In the genomic region with DNA sequence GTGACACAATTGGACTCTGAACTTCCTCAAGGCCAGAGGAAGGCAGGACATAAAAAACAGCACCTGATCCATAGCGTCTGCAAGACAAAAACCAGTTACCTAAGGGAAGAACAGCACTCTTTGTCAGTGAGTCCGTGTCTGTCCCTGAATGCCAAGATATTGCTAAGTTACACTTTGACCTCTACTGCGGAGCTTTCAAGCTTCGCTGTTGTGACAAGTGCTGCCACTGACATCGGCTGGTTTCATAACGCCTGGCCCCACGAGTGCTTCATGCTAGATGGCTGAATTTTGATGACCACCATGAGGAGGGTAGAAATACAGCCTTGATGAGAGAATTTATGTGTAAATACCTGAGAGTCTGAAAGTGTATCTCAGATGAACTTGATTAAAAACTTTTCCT, we compare ENCODE assay signal across 13 cellular contexts. TPM values are rescaled to one million over a fixed set of nuclear protein-coding genes. Genes with fewer than 3 reads are reported as not detected.
A peak's percentile ranks its signal among the peaks of the same experiment; 100 is the strongest.
DNase-seq lines count a peak whose midpoint lies in the region; ATAC-seq and TF ChIP-seq lines count a peak whose summit lies in the region.
"Had no signal": no experiment of that assay in that cellular context is flagged by ENCODE, and none has a peak within 500 bp of the region (broad histone marks: within the 10 kb centered on the region; RNA-seq: fewer than 3 reads in every experiment).

No MANE protein-coding gene starts in this region.

- no peak overlapping the region for H2AFZ ChIP-seq in H9 (ENCODE audit: low read length)
- H2AFZ ChIP-seq in hepatocyte: no peak overlapping the region

- WGBS in H9 (ENCODE audit: extremely low coverage, insufficient read length, low lambda C conversion rate): no CpG with 5 or more reads among the region's 7 CpGs
- WGBS in hepatocyte (ENCODE audit: low lambda C conversion rate, missing lambda C conversion rate): 58% methylated on average over 7 of the region's 7 CpGs
- WGBS in right lobe of liver (ENCODE audit: insufficient coverage, low coverage, low lambda C conversion rate, missing lambda C conversion rate): 46% methylated on average over 7 of the region's 7 CpGs
- 86 to 90% methylated on average over 7 of the region's 7 CpGs for WGBS in upper lobe of left lung, 2 donors

- H4K91ac ChIP-seq in H9 (ENCODE audit: insufficient read length, low read depth, low read length): no peak overlapping the region

- intact Hi-C loops in right lobe of liver (cut with DNase I): no loop called here

- H3K4me1 Mint-ChIP-seq in H9: peaks cover 25 to 36% of the 10 kb centered on the region in 2 experiments

- H3K27me3 ChIP-seq in H9 (ENCODE audit: insufficient read depth, low read length) (no peaks in the 10 kb centered on the region), hepatocyte (no peaks in the 10 kb centered on the region), right lobe of liver (no peaks in the 10 kb centered on the region), upper lobe of left lung (no peaks in the 10 kb centered on the region), BE2C (no peaks in the 10 kb centered on the region)

- H4K8ac ChIP-seq in H9 (replicated peaks; ENCODE audit: insufficient read length, low read depth, low read length): no peak overlapping the region

- H2BK20ac ChIP-seq in H9 (ENCODE audit: low read depth, low read length, poor library complexity, severe bottlenecking): no peak overlapping the region

- H4K20me1 ChIP-seq in H9 (ENCODE audit: control insufficient read depth, insufficient read depth, insufficient read length) (no peaks in the 10 kb centered on the region), hepatocyte (ENCODE audit: insufficient read depth, poor library complexity, severe bottlenecking) (no peaks in the 10 kb centered on the region)

- H3K9me2 ChIP-seq in hepatocyte (replicated peaks; ENCODE audit: insufficient read depth): no peaks in the 10 kb centered on the region

- ATAC-seq in right lobe of liver (peak; percentile 91 to 99 (median 98)), upper lobe of left lung (ENCODE audit: low FRiP score in 2 of 2) (no peak), GM21786 (IDR thresholded peaks at IDR 0.05; ENCODE audit: unreplicated experiment) (no peak), GM18498 (IDR thresholded peaks at IDR 0.05; ENCODE audit: unreplicated experiment) (no peak)

- H3K27ac Mint-ChIP-seq in H9: no peak overlapping the region
- H3K27ac Mint-ChIP-seq: CD4-positive, alpha-beta T cell had no signal

- H3K36me3 ChIP-seq in hepatocyte (replicated peaks; ENCODE audit: insufficient read depth, low read depth): no peaks in the 10 kb centered on the region
- H3K36me3 ChIP-seq in right lobe of liver: no peaks in the 10 kb centered on the region
- no peaks in the 10 kb centered on the region for H3K36me3 ChIP-seq in upper lobe of left lung
- H3K36me3 ChIP-seq in BE2C: no peaks in the 10 kb centered on the region

- no peak overlapping the region for H3K9ac ChIP-seq in H9 (ENCODE audit: extremely low read depth, insufficient read length, low read length)

- H3K27ac ChIP-seq in H9 (ENCODE audit: insufficient read length, low read depth, low read length): no peak overlapping the region
- no peak overlapping the region for H3K27ac ChIP-seq in hepatocyte
- H3K27ac ChIP-seq in right lobe of liver: no peak overlapping the region
- no peak overlapping the region for H3K27ac ChIP-seq in upper lobe of left lung

- peaks cover 9% of the 10 kb centered on the region; the same call in 1 of the 2 replicates for H3K4me1 ChIP-seq in H9 (ENCODE audit: insufficient read depth, low read length)
- no peaks in the 10 kb centered on the region for H3K4me1 ChIP-seq in hepatocyte (ENCODE audit: insufficient read depth)
- H3K4me1 ChIP-seq in right lobe of liver: peaks cover 0 to 5% (median 0%) of the 10 kb centered on the region in 4 donors
- H3K4me1 ChIP-seq in upper lobe of left lung: no peaks in the 10 kb centered on the region
- H3K4me1 ChIP-seq in BE2C: peaks cover 5% of the 10 kb centered on the region

- no peaks in the 10 kb centered on the region for H3K9me3 Mint-ChIP-seq in H9
- H3K9me3 Mint-ChIP-seq: CD4-positive, alpha-beta T cell had no signal

- DNase-seq in H9 (no peak), hepatocyte (ENCODE audit: low spot score) (peak; percentile 35), right lobe of liver (peak; percentile 37 to 70 (median 70)), upper lobe of left lung (no peak), BE2C (no peak)
- DNase-seq: ACHN; C1 segment of cervical spinal cord; CD4-positive, alpha-beta T cell; DMS79; Karpas-422 had no signal

- H3K4me3 ChIP-seq in hepatocyte: no peak overlapping the region
- H3K4me3 ChIP-seq in right lobe of liver: no peak overlapping the region
- H3K4me3 ChIP-seq in upper lobe of left lung: no peak overlapping the region
- H3K4me3 ChIP-seq in BE2C (ENCODE audit: low read depth, low read length): no peak overlapping the region

- no peak for TF ChIP-seq EP300 in upper lobe of left lung (IDR thresholded peaks at IDR 0.05)

- TF ChIP-seq CTCF in H9 (conservative IDR thresholded peaks at IDR 0.05) (no peak), hepatocyte (IDR thresholded peaks at IDR 0.05; ENCODE audit: poor library complexity) (no peak), right lobe of liver (IDR thresholded peaks at IDR 0.05) (no peak), upper lobe of left lung (IDR thresholded peaks at IDR 0.05) (no peak), BE2C (IDR thresholded peaks at IDR 0.05; ENCODE audit: low read depth, low read length) (no peak)

- no peak for TF ChIP-seq POLR2A in right lobe of liver (IDR thresholded peaks at IDR 0.05)
- TF ChIP-seq POLR2A in upper lobe of left lung (IDR thresholded peaks at IDR 0.05): no peak

- H3K18ac ChIP-seq in H9 (ENCODE audit: insufficient read length, low read depth, low read length): no peak overlapping the region

- no peak overlapping the region for H2BK15ac ChIP-seq in H9 (ENCODE audit: low read depth, low read length)

- no peaks in the 10 kb centered on the region for H3K23me2 ChIP-seq in H9 (ENCODE audit: insufficient read length, low read depth, low read length, poor library complexity, severe bottlenecking)

- H3K4me3 Mint-ChIP-seq in H9: no peak overlapping the region
- H3K4me3 Mint-ChIP-seq: CD4-positive, alpha-beta T cell had no signal

- H3K14ac ChIP-seq in H9 (ENCODE audit: insufficient read depth, low read length): no peak overlapping the region

- H3K79me2 ChIP-seq in H9 (ENCODE audit: insufficient read depth, low read length): no peaks in the 10 kb centered on the region
- no peaks in the 10 kb centered on the region for H3K79me2 ChIP-seq in hepatocyte

- no peak overlapping the region for H3T11ph ChIP-seq in H9 (ENCODE audit: low read length)

- no peaks in the 10 kb centered on the region for H3K79me1 ChIP-seq in H9 (ENCODE audit: insufficient read depth, low read depth, low read length, poor library complexity, severe bottlenecking)

- H3K9me3 ChIP-seq in H9 (ENCODE audit: control insufficient read depth, low read depth, low read length) (no peaks in the 10 kb centered on the region), hepatocyte (ENCODE audit: low read depth) (no peaks in the 10 kb centered on the region), right lobe of liver (no peaks in the 10 kb centered on the region), upper lobe of left lung (no peaks in the 10 kb centered on the region), BE2C (no peaks in the 10 kb centered on the region)

- H3K4me2 ChIP-seq in H9 (ENCODE audit: insufficient read depth, insufficient read length, low read length) (no peak overlapping the region), hepatocyte (no peak overlapping the region)

- no peaks in the 10 kb centered on the region for H3K36me3 Mint-ChIP-seq in H9 (ENCODE audit: insufficient read depth in 1 of 3, low read depth in 3 of 3)

- no peak overlapping the region for H2AK5ac ChIP-seq in H9 (ENCODE audit: insufficient read length, low read length)

- no peak overlapping the region for H3K23ac ChIP-seq in H9 (ENCODE audit: insufficient read length, low read depth, low read length)

- H3K56ac ChIP-seq in H9 (ENCODE audit: insufficient read length, low read depth, low read length): no peak overlapping the region

- no peak overlapping the region for H2BK120ac ChIP-seq in H9 (ENCODE audit: low read depth, low read length, poor library complexity, severe bottlenecking)

- H3K4ac ChIP-seq in H9 (ENCODE audit: low read depth, low read length): no peak overlapping the region

- H4K5ac ChIP-seq in H9 (ENCODE audit: insufficient read length, low read depth, low read length): no peak overlapping the region

- H2BK5ac ChIP-seq in H9 (ENCODE audit: insufficient read length, low read length): no peak overlapping the region

- H3K27me3 Mint-ChIP-seq in H9 (ENCODE audit: low read depth): no peaks in the 10 kb centered on the region

- peak overlapping the region; percentile 38 for H2BK12ac ChIP-seq in H9 (ENCODE audit: insufficient read length, low read depth, low read length)

RNA-seq across cellular contexts. Expression of gene JAZF1, which starts 49.7 kb away (rescaled TPM):
- total RNA-seq in H9 (2021) (7.6 and 9.1 TPM in 2 replicates), hepatocyte (8.7 and 12.1 TPM in 2 replicates), right lobe of liver (10 to 100 TPM in 1 of 6 experiments, 1 to 10 TPM in 5; 4.8 to 20.9 (median 6.9) TPM), upper lobe of left lung (10 to 100 TPM in 4 of 6 donors, 1 to 10 TPM in 2; 4.2 to 19.4 (median 12.4) TPM)
- polyA plus RNA-seq in hepatocyte: 8.9 and 9.5 TPM in 2 replicates
- 43.4 TPM for polyA plus RNA-seq in BE2C (2012; ENCODE audit: insufficient read depth, insufficient read length, low read depth)
- total RNA-seq: HT-29 had no signal

Comparison
In these comparisons a context has a peak if more than half of its experiments do, and no peak if none do; other contexts are left out.
1. DNase-seq: peak in hepatocyte (single experiment) and right lobe of liver (3 of 3); none in H9 (single experiment), upper lobe of left lung (0 of 2) and BE2C (single experiment).
2. ATAC-seq: peak in right lobe of liver (4 of 4); none in upper lobe of left lung (0 of 2), GM21786 (single experiment) and GM18498 (single experiment).